In the genomic region with DNA sequence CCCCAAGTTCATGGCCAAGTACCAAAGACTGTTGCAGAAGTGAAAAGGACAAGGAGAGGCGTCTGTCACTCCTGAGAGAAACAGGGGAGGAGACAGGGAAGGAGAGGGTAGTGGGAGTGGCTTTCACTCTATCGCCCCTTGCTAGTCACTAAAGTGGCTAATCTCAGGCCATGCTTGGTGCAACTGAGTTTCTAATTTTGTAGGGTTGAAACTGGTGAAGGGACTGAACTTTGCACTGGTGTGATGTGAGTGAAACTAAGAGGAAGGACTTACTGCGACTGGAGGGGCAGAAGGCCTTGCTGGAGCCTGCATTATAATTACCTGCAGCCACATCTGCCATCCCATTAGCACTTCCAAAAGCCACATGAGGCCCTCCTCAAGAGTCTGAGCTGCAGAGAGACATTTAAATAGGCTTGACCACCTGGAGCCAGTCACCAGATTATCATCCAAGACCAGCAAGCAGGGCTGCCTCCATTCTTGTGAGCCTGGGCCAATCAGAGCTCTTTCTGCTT, we compare ENCODE assay signal across 14 cellular contexts.
DNase-seq lines count a peak whose midpoint lies in the region; TF ChIP-seq lines count a peak whose summit lies in the region.
"Had no signal": no experiment of that assay in that cellular context is flagged by ENCODE, and none has a peak within 500 bp of the region (broad histone marks: within the 10 kb centered on the region; RNA-seq: fewer than 3 reads in every experiment).

No MANE protein-coding gene starts in this region.

- H3K4me1 Mint-ChIP-seq in H9: peaks cover 41 to 57% of the 10 kb centered on the region in 2 experiments
- H3K4me1 Mint-ChIP-seq in brain: peaks cover 44% of the 10 kb centered on the region
- H3K4me1 Mint-ChIP-seq in osteocyte (ENCODE audit: unreplicated experiment): peaks cover 35% of the 10 kb centered on the region

- H3K27ac Mint-ChIP-seq in H9 (peak overlapping the region; percentile 48 to 58 (median 49); a peak in 4 of 7 replicates), brain (peak overlapping the region in 3 of 5 experiments; percentile 1 to 37 (median 9)), osteocyte (ENCODE audit: unreplicated experiment) (peak overlapping the region; percentile 24)

- H3K79me2 ChIP-seq in H9 (ENCODE audit: insufficient read depth, low read length): no peaks in the 10 kb centered on the region

- CTCF ChIA-PET in AG04450 (lab: Charles Lee): interaction anchor here (0.8 to 1.0 kb wide), 2 partner anchors 83 to 273 kb away, joined by 3 to 4 read pairs; no protein-coding TSS in a partner anchor

- no peak overlapping the region for H3K4me3 Mint-ChIP-seq in H9
- H3K4me3 Mint-ChIP-seq in brain: no peak overlapping the region
- H3K4me3 Mint-ChIP-seq in osteocyte (ENCODE audit: unreplicated experiment): no peak overlapping the region
- H3K4me3 Mint-ChIP-seq: activated T-cell treated with anti-CD3 and anti-CD28 coated beads, Interleukin-2, amount 50 U/mL, for 4 hours had no signal

- no peaks in the 10 kb centered on the region for H3K27me3 ChIP-seq in AG04450 (ENCODE audit: control insufficient read depth, insufficient read depth, low read length)
- H3K27me3 ChIP-seq in H9 (ENCODE audit: insufficient read depth, low read length): no peaks in the 10 kb centered on the region
- H3K27me3 ChIP-seq: MG63 had no signal

- no peak overlapping the region for H3K4ac ChIP-seq in H9 (ENCODE audit: low read depth, low read length)

- no peak overlapping the region for H4K91ac ChIP-seq in H9 (ENCODE audit: insufficient read length, low read depth, low read length)

- no peak overlapping the region for H3K4me3 ChIP-seq in AG04450 (ENCODE audit: low read depth, low read length)
- H3K4me3 ChIP-seq: MG63 had no signal

- no peak overlapping the region for H3T11ph ChIP-seq in H9 (ENCODE audit: low read length)

- H2BK20ac ChIP-seq in H9 (ENCODE audit: low read depth, low read length, poor library complexity, severe bottlenecking): no peak overlapping the region

- no peak overlapping the region for H2AFZ ChIP-seq in H9 (ENCODE audit: low read length)

- POLR2A ChIA-PET in AG04450 (lab: Yijun Ruan, JAX): no interaction called here

- H3K27me3 Mint-ChIP-seq in H9 (ENCODE audit: low read depth) (no peaks in the 10 kb centered on the region; the same call in 1 of the 2 replicates), brain (no peaks in the 10 kb centered on the region), osteocyte (ENCODE audit: unreplicated experiment) (peaks cover 10% of the 10 kb centered on the region)

- H3K9me3 ChIP-seq in AG04450 (ENCODE audit: control insufficient read depth, insufficient read depth, low read length) (no peaks in the 10 kb centered on the region), H9 (ENCODE audit: control insufficient read depth, low read depth, low read length) (no peaks in the 10 kb centered on the region)
- H3K9me3 ChIP-seq: MG63 had no signal

- no peak overlapping the region for H2BK15ac ChIP-seq in H9 (ENCODE audit: low read depth, low read length)

- DNase-seq in AG04450 (ENCODE audit: low read depth, low spot score): no peak
- peak; percentile 63 for DNase-seq in H9
- DNase-seq in osteocyte (ENCODE audit: extremely low spot score, unreplicated experiment): no peak
- no peak for DNase-seq in 8988T
- no peak for DNase-seq in NCI-H1436 (lab: John Stamatoyannopoulos, UW)
- no peak for DNase-seq in NCI-H2107 treated with DMSO at 0.1 percent for 48 hours (lab: John Stamatoyannopoulos, UW; ENCODE audit: unreplicated experiment)
- no peak for DNase-seq in KG1 (lab: John Stamatoyannopoulos, UW)
- DNase-seq: activated CD4-positive, alpha-beta T cell treated with anti-CD3 and anti-CD28 coated beads for 48 hours; activated T-cell treated with anti-CD3 and anti-CD28 coated beads, Interleukin-2, amount 50 U/mL, for 4 hours; MG63; NCI-H2107; T-helper 1 cell had no signal

- no peak overlapping the region for H4K8ac ChIP-seq in H9 (replicated peaks; ENCODE audit: insufficient read length, low read depth, low read length)

- no peak overlapping the region for H2BK5ac ChIP-seq in H9 (ENCODE audit: insufficient read length, low read length)

- no peak overlapping the region for H3K56ac ChIP-seq in H9 (ENCODE audit: insufficient read length, low read depth, low read length)

- H3K9me3 Mint-ChIP-seq in H9: no peaks in the 10 kb centered on the region
- H3K9me3 Mint-ChIP-seq in brain: no peaks in the 10 kb centered on the region
- no peaks in the 10 kb centered on the region for H3K9me3 Mint-ChIP-seq in osteocyte (ENCODE audit: unreplicated experiment)
- H3K9me3 Mint-ChIP-seq: activated T-cell treated with anti-CD3 and anti-CD28 coated beads, Interleukin-2, amount 50 U/mL, for 4 hours had no signal

- H3K4me1 ChIP-seq in H9 (ENCODE audit: insufficient read depth, low read length): peaks cover 17% of the 10 kb centered on the region; the same call in 1 of the 2 replicates

- H3K4me2 ChIP-seq in H9 (ENCODE audit: insufficient read depth, insufficient read length, low read length): no peak overlapping the region

- H2AK5ac ChIP-seq in H9 (ENCODE audit: insufficient read length, low read length): no peak overlapping the region

- H3K27ac ChIP-seq in AG04450 (ENCODE audit: low read depth, low read length) (peak overlapping the region; percentile 31), H9 (ENCODE audit: insufficient read length, low read depth, low read length) (no peak overlapping the region)
- H3K27ac ChIP-seq: epithelial cell of prostate had no signal

- H3K23ac ChIP-seq in H9 (ENCODE audit: insufficient read length, low read depth, low read length): no peak overlapping the region

- TF ChIP-seq CTCF in AG04450 (IDR thresholded peaks at IDR 0.05; ENCODE audit: low read depth, low read length) (no peak), H9 (conservative IDR thresholded peaks at IDR 0.05) (no peak), brain (conservative IDR thresholded peaks at IDR 0.05) (no peak), osteocyte (IDR thresholded peaks at IDR 0.05) (no peak)

- no peak overlapping the region for H3K14ac ChIP-seq in H9 (ENCODE audit: insufficient read depth, low read length)

- no CpG with 5 or more reads among the region's 3 CpGs for WGBS in H9 (ENCODE audit: extremely low coverage, insufficient read length, low lambda C conversion rate)

- no peaks in the 10 kb centered on the region for H3K23me2 ChIP-seq in H9 (ENCODE audit: insufficient read length, low read depth, low read length, poor library complexity, severe bottlenecking)

- H2BK120ac ChIP-seq in H9 (ENCODE audit: low read depth, low read length, poor library complexity, severe bottlenecking): no peak overlapping the region

- H3K36me3 Mint-ChIP-seq in H9 (ENCODE audit: insufficient read depth in 1 of 3, low read depth in 3 of 3): no peaks in the 10 kb centered on the region; a peak in 1 of 7 replicates
- H3K36me3 Mint-ChIP-seq in brain: no peaks in the 10 kb centered on the region
- H3K36me3 Mint-ChIP-seq in osteocyte (ENCODE audit: unreplicated experiment): no peaks in the 10 kb centered on the region

- H2BK12ac ChIP-seq in H9 (ENCODE audit: insufficient read length, low read depth, low read length): no peak overlapping the region

- H3K79me1 ChIP-seq in H9 (ENCODE audit: insufficient read depth, low read depth, low read length, poor library complexity, severe bottlenecking): no peaks in the 10 kb centered on the region

- H3K18ac ChIP-seq in H9 (ENCODE audit: insufficient read length, low read depth, low read length): no peak overlapping the region

- no peak overlapping the region for H4K5ac ChIP-seq in H9 (ENCODE audit: insufficient read length, low read depth, low read length)

- H4K20me1 ChIP-seq in H9 (ENCODE audit: control insufficient read depth, insufficient read depth, insufficient read length): no peaks in the 10 kb centered on the region

- H3K9ac ChIP-seq in H9 (ENCODE audit: extremely low read depth, insufficient read length, low read length): no peak overlapping the region
